ENCODE assay signal across 27 cellular contexts in the genomic region with DNA sequence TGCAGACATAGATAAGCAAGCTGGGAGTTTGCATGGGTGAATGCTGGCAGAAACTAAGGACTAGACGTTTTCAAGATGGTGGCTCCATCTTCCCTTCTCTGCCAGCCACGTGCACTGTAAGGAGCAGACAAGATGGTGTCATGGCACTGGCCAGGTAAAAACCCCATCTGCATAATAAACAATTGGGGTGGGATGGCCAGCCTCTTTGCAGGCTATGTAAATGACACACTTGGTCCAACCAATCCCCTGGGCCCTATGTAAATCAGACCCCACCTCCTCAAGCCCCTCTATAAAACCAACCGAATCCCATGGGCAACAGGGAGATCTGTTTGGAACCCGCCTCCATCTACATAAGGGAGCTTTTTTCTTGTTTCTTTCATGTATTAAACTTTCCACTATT. TPM values are rescaled to one million over a fixed set of nuclear protein-coding genes. Genes with fewer than 3 reads are reported as not detected.
"Had no signal": no experiment of that assay in that cellular context is flagged by ENCODE, and none has a peak within 500 bp of the region (broad histone marks: within the 10 kb centered on the region; RNA-seq: fewer than 3 reads in every experiment).

No MANE protein-coding gene starts in this region.

- H3K4me3 ChIP-seq: MG63, PC-9, Peyer's patch, SJCRH30 had no signal

- H3K27ac ChIP-seq: PC-9, Peyer's patch, SJCRH30 had no signal

- H3K36me3 ChIP-seq: MG63, Peyer's patch, SJCRH30 had no signal

- H3K4me1 ChIP-seq: Peyer's patch had no signal

- H2AFZ ChIP-seq: PC-9 had no signal

- H3K9me3 ChIP-seq: MG63, Peyer's patch, SJCRH30 had no signal

- DNase-seq: IMR-90; Karpas-422; KG1; MG63; NCI-H1092; NCI-H1105 treated with DMSO at 0.1 percent for 48 hours; NCI-H1417 treated with DMSO at 0.1 percent for 48 hours; NCI-H146; NCI-H1694 treated with DMSO at 0.1 percent for 48 hours; NCI-H1930; NCI-H2081; NCI-H2171; NCI-H226; NCI-H446; NCI-H510A treated with DMSO at 0.1 percent for 48 hours; NCI-H526; NK-92 treated with Interleukin-12 subunit alpha and Interleukin-12 subunit beta, amount 100 ng/mL, for 24 hours; OCI-M1; PC-9; Peyer's patch; SHP77 treated with DMSO at 0.1 percent for 48 hours; SJCRH30 had no signal

- H3K27me3 ChIP-seq: Peyer's patch, SJCRH30 had no signal

- ATAC-seq: HepG2, Right ventricle myocardium inferior, SK-N-SH treated with all-trans-retinoic acid at 6 μM for 48 hours had no signal

- H3K4me2 ChIP-seq: PC-9 had no signal

RNA-seq across cellular contexts. Expression of gene OR7A5, which starts 2.4 kb away (rescaled TPM):
- total RNA-seq: HepG2, HT1080, IMR-90, PC-9, Peyer's patch, Right ventricle myocardium inferior, RPMI7951, SJCRH30 had no signal
- polyA plus RNA-seq: HepG2, IMR-90 had no signal

RNA-seq across cellular contexts. Expression of gene OR7C1, which starts 2.4 kb away (rescaled TPM):
- total RNA-seq: HepG2, HT1080, IMR-90, PC-9, Peyer's patch, Right ventricle myocardium inferior had no signal
- polyA plus RNA-seq: HepG2, IMR-90 had no signal

RNA-seq across cellular contexts. Expression of gene OR7A10, which starts 11.3 kb away (rescaled TPM):
- total RNA-seq: HepG2, HT1080, IMR-90, PC-9, Peyer's patch, Right ventricle myocardium inferior, RPMI7951, SJCRH30 had no signal
- polyA plus RNA-seq: HepG2, IMR-90 had no signal

RNA-seq across cellular contexts. Expression of gene OR7A17, which starts 48.5 kb away (rescaled TPM):
- total RNA-seq: HepG2, HT1080, IMR-90, PC-9, Peyer's patch, Right ventricle myocardium inferior, RPMI7951, SJCRH30 had no signal
- polyA plus RNA-seq: HepG2, IMR-90 had no signal

RNA-seq across cellular contexts. Expression of gene ADGRE2, which starts 59.0 kb away (rescaled TPM):
- total RNA-seq: HT1080, IMR-90 had no signal
- polyA plus RNA-seq: HepG2, IMR-90 had no signal
